8 cellular contexts compared by ENCODE assay signal in the genomic region with DNA sequence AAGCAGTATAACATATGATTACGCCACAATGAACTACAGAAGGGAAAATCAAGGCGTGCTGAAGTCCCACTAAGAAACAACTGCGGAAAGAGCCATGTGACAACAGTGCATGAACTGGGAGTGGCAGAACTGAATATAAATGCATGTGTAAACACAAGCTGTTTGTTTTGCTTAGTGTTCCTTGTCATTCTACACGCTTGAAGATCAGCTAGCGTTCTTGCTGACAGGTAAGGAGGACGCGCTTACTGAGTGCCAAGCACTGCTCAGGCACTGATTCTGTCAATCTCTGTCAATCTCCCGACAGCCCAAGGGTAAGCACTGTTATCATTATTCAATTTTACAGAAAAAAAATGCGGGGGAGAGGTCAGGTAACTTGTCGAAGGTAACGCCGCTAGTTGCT. TPM values are rescaled to one million over a fixed set of nuclear protein-coding genes. Genes with fewer than 3 reads are reported as not detected.
DNase-seq lines count a peak whose midpoint lies in the region; ATAC-seq and TF ChIP-seq lines count a peak whose summit lies in the region.

No MANE protein-coding gene starts in this region.

- H3K36me3 Mint-ChIP-seq in activated naive CD8-positive, alpha-beta T cell treated with anti-CD3 and anti-CD28 coated beads, Interleukin-2, amount 10 ng/mL, durations not matched to agents 7 days and 5 days: peaks cover 13% of the 10 kb centered on the region
- peaks cover 23% of the 10 kb centered on the region for H3K36me3 Mint-ChIP-seq in activated naive CD8-positive, alpha-beta T cell treated with anti-CD3 and anti-CD28 coated beads for 36 hours

- no peak overlapping the region for H3K27ac Mint-ChIP-seq in activated naive CD8-positive, alpha-beta T cell treated with anti-CD3 and anti-CD28 coated beads, Interleukin-2, amount 10 ng/mL, durations not matched to agents 7 days and 5 days
- H3K27ac Mint-ChIP-seq in activated naive CD8-positive, alpha-beta T cell treated with anti-CD3 and anti-CD28 coated beads for 36 hours: no peak overlapping the region

- CTCF ChIA-PET in mammary epithelial cell (lab: Charles Lee; ENCODE audit: low non-redundant PET): no interaction called here

- H3K79me2 ChIP-seq in mammary epithelial cell (ENCODE audit: insufficient read depth, low read length): peaks cover 85% of the 10 kb centered on the region

- DNase-seq in activated naive CD8-positive, alpha-beta T cell treated with anti-CD3 and anti-CD28 coated beads, Interleukin-2, amount 10 ng/mL, durations not matched to agents 7 days and 5 days: no peak
- DNase-seq in activated naive CD8-positive, alpha-beta T cell treated with anti-CD3 and anti-CD28 coated beads for 36 hours: no peak
- peak; percentile 71 for DNase-seq in NCI-H345 (lab: John Stamatoyannopoulos, UW)
- DNase-seq in mammary epithelial cell: no peak
- no peak for DNase-seq in left lobe of liver (ENCODE audit: low spot score)
- no peak for DNase-seq in activated gamma-delta T cell treated with Interleukin-2 at 50 U/mL for 16 hours

- peak overlapping the region; percentile 91 for H3K4me2 ChIP-seq in mammary epithelial cell (ENCODE audit: insufficient read depth, low read depth, low read length)

- no TSS peak for BruUV-seq in mammary epithelial cell (replicated peaks; lab: Mats Ljungman, UMichigan)

- H3K27ac ChIP-seq in mammary epithelial cell (ENCODE audit: insufficient read depth, low read depth, low read length) (peak overlapping the region; percentile 90), temporal lobe (ENCODE audit: low read depth, low read length) (peak overlapping the region; percentile 80)

- dilution Hi-C loops in mammary epithelial cell (cut with HindIII; ENCODE audit: low sequenced_read_pairs): no loop called here

- no peaks in the 10 kb centered on the region for H3K9me3 Mint-ChIP-seq in activated naive CD8-positive, alpha-beta T cell treated with anti-CD3 and anti-CD28 coated beads, Interleukin-2, amount 10 ng/mL, durations not matched to agents 7 days and 5 days
- no peaks in the 10 kb centered on the region for H3K9me3 Mint-ChIP-seq in activated naive CD8-positive, alpha-beta T cell treated with anti-CD3 and anti-CD28 coated beads for 36 hours

- intact Hi-C loops in mammary epithelial cell (cut with micrococcal nuclease): loop anchor here (1.0 to 2.0 kb wide), 3 partner anchors 11 to 31 kb away; a partner anchor contains a TSS

- H4K20me1 ChIP-seq in mammary epithelial cell (ENCODE audit: insufficient read depth, low read length): peaks cover 3% of the 10 kb centered on the region

- peak; percentile 57 for ATAC-seq in activated naive CD8-positive, alpha-beta T cell treated with anti-CD3 and anti-CD28 coated beads, Interleukin-2, amount 10 ng/mL, durations not matched to agents 7 days and 5 days (ENCODE audit: low read depth)
- ATAC-seq in HG02642 (IDR thresholded peaks at IDR 0.05; ENCODE audit: poor library complexity, unreplicated experiment) (peak; percentile 37), left lobe of liver (peak; percentile 48)

- no peak overlapping the region for H3K4me3 Mint-ChIP-seq in activated naive CD8-positive, alpha-beta T cell treated with anti-CD3 and anti-CD28 coated beads, Interleukin-2, amount 10 ng/mL, durations not matched to agents 7 days and 5 days
- no peak overlapping the region for H3K4me3 Mint-ChIP-seq in activated naive CD8-positive, alpha-beta T cell treated with anti-CD3 and anti-CD28 coated beads for 36 hours

- H3K4me3 ChIP-seq in mammary epithelial cell (replicated peaks in 1 of 3; ENCODE audit: insufficient read depth in 1 of 3, low read depth in 2 of 3, low read length in 3 of 3): peak overlapping the region; percentile 64 to 100 (median 86)

- POLR2A ChIA-PET in activated naive CD8-positive, alpha-beta T cell treated with anti-CD3 and anti-CD28 coated beads, Interleukin-2, amount 10 ng/mL, durations not matched to agents 7 days and 5 days (lab: Charles Lee): interaction anchor here (0.7 to 3.2 kb wide), 6 partner anchors 8 to 802 kb away, joined by 3 to 35 read pairs (median 4); a partner anchor contains a TSS

- peaks cover 31% of the 10 kb centered on the region for H3K4me1 ChIP-seq in mammary epithelial cell (ENCODE audit: insufficient read depth, low read length)

- no peak for TF ChIP-seq CTCF in mammary epithelial cell (conservative IDR thresholded peaks at IDR 0.05 in 1 of 2, IDR thresholded peaks at IDR 0.05 in 1 of 2; ENCODE audit: extremely low read depth in 1 of 2, insufficient read depth in 1 of 2, low read depth in 1 of 2, low read length in 2 of 2)

- H3K27me3 ChIP-seq in mammary epithelial cell (ENCODE audit: insufficient read depth, low read length): no peaks in the 10 kb centered on the region

- no peaks in the 10 kb centered on the region for H3K9me3 ChIP-seq in mammary epithelial cell (replicated peaks; ENCODE audit: insufficient read depth, low read length)

- peak overlapping the region; percentile 96 for H2AFZ ChIP-seq in mammary epithelial cell (ENCODE audit: low read depth, low read length)

- H3K36me3 ChIP-seq in mammary epithelial cell (ENCODE audit: insufficient read depth, low read length): peaks cover 11% of the 10 kb centered on the region

- H3K4me1 Mint-ChIP-seq in activated naive CD8-positive, alpha-beta T cell treated with anti-CD3 and anti-CD28 coated beads, Interleukin-2, amount 10 ng/mL, durations not matched to agents 7 days and 5 days: peaks cover 33% of the 10 kb centered on the region
- H3K4me1 Mint-ChIP-seq in activated naive CD8-positive, alpha-beta T cell treated with anti-CD3 and anti-CD28 coated beads for 36 hours: peaks cover 39% of the 10 kb centered on the region

- no peaks in the 10 kb centered on the region for H3K27me3 Mint-ChIP-seq in activated naive CD8-positive, alpha-beta T cell treated with anti-CD3 and anti-CD28 coated beads, Interleukin-2, amount 10 ng/mL, durations not matched to agents 7 days and 5 days
- no peaks in the 10 kb centered on the region for H3K27me3 Mint-ChIP-seq in activated naive CD8-positive, alpha-beta T cell treated with anti-CD3 and anti-CD28 coated beads for 36 hours

- WGBS in mammary epithelial cell (ENCODE audit: low coverage, missing lambda C conversion rate): 2% methylated on average over 8 of the region's 12 CpGs

- in situ Hi-C loops in mammary epithelial cell (cut with MboI; ENCODE audit: low sequenced_read_pairs in 2 of 2): no loop called here

- H3K9ac ChIP-seq in mammary epithelial cell (ENCODE audit: insufficient read depth, low read length): peak overlapping the region; percentile 90

RNA-seq across cellular contexts. Expression of a gene that starts 0.5 kb away (rescaled TPM):
- total RNA-seq in activated naive CD8-positive, alpha-beta T cell treated with anti-CD3 and anti-CD28 coated beads, Interleukin-2, amount 10 ng/mL, durations not matched to agents 7 days and 5 days: 10 to 100 TPM; 28.2 to 29.6 TPM
- 10 to 100 TPM; 27.6 to 28.0 TPM for total RNA-seq in activated naive CD8-positive, alpha-beta T cell treated with anti-CD3 and anti-CD28 coated beads for 36 hours
- total RNA-seq in mammary epithelial cell (10 to 100 TPM; 16.8 to 18.7 TPM), left lobe of liver (6.4 TPM), temporal lobe (10.1 TPM)
- polyA plus RNA-seq in mammary epithelial cell: 17.4 TPM
- 12.0 TPM for polyA minus RNA-seq in mammary epithelial cell

RNA-seq across cellular contexts. Expression of a gene that starts 0.6 kb away (rescaled TPM):
- total RNA-seq in activated naive CD8-positive, alpha-beta T cell treated with anti-CD3 and anti-CD28 coated beads, Interleukin-2, amount 10 ng/mL, durations not matched to agents 7 days and 5 days: 100 to 1,000 TPM; 135 to 137 TPM
- 100 to 1,000 TPM; 270 to 283 TPM for total RNA-seq in activated naive CD8-positive, alpha-beta T cell treated with anti-CD3 and anti-CD28 coated beads for 36 hours
- total RNA-seq in mammary epithelial cell (100 to 1,000 TPM; 180 to 230 TPM), left lobe of liver (89.8 TPM), temporal lobe (127 TPM)
- polyA plus RNA-seq in mammary epithelial cell: 442 TPM
- 154 TPM for polyA minus RNA-seq in mammary epithelial cell

RNA-seq across cellular contexts. Expression of a gene that starts 30.8 kb away (rescaled TPM):
- total RNA-seq in activated naive CD8-positive, alpha-beta T cell treated with anti-CD3 and anti-CD28 coated beads, Interleukin-2, amount 10 ng/mL, durations not matched to agents 7 days and 5 days: 10 to 100 TPM; 68.1 to 74.9 TPM
- total RNA-seq in activated naive CD8-positive, alpha-beta T cell treated with anti-CD3 and anti-CD28 coated beads for 36 hours: 100 to 1,000 TPM; 158 to 161 TPM
- 10 to 100 TPM; 63.2 TPM for total RNA-seq in mammary epithelial cell
- polyA plus RNA-seq in mammary epithelial cell: 60.0 TPM
- 13.8 TPM for polyA minus RNA-seq in mammary epithelial cell
- total RNA-seq in left lobe of liver: 22.2 TPM
- total RNA-seq in temporal lobe: 32.5 TPM
